10 cellular contexts compared by ENCODE assay signal in the genomic region with DNA sequence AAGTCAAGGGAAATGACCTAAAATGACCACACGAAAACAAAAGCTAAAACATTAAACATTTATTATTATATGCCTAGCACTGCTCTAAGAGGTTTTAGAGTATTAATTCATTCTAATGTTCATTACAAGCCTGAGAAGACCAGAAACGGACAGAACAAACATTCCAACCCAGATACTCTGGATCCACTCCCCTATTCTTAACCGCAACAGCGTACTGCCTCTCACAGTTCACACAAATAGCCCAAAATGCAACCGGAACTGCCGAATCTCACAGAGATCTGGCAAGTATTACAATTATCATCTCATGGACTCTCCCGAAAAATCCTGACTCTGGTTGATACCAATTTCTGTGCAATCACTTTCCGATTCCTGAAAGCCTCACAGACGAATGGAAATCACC. TPM values are rescaled to one million over a fixed set of nuclear protein-coding genes. Genes with fewer than 3 reads are reported as not detected.
DNase-seq lines count a peak whose midpoint lies in the region; ATAC-seq, FAIRE-seq and TF ChIP-seq lines count a peak whose summit lies in the region.
"Had no signal": no experiment of that assay in that cellular context is flagged by ENCODE, and none has a peak within 500 bp of the region (broad histone marks: within the 10 kb centered on the region; RNA-seq: fewer than 3 reads in every experiment).

No MANE protein-coding gene starts in this region.

- H3K4me1 ChIP-seq in BLaER1 treated with 17β-estradiol and CSF1 and Interleukin-3, amounts not matched to agents 10 nM and 100 nM = peaks cover 11 to 32% (median 24%) of the 10 kb centered on the region in 10 experiments
- H3K4me1 ChIP-seq in GM12878 (ENCODE audit: control insufficient read depth, insufficient read depth, low read length) (no peaks in the 10 kb centered on the region; the same call in 1 of the 2 replicates), muscle layer of duodenum (ENCODE audit: control insufficient read depth in 1 of 2, insufficient read depth in 2 of 2, low read length in 2 of 2) (peaks cover 0 to 19% of the 10 kb centered on the region in 2 donors)

- CTCF ChIA-PET in GM12878 (lab: Yijun Ruan, JAX) = interaction anchor here (1.5 kb wide), 1 partner anchor 54 kb away, joined by 4 read pairs; no protein-coding TSS in a partner anchor

- peaks cover 0 to 4% (median 0%) of the 10 kb centered on the region in 11 experiments; a peak in 2 of 22 replicates for H4K20me1 ChIP-seq in BLaER1 treated with 17β-estradiol and CSF1 and Interleukin-3, amounts not matched to agents 10 nM and 100 nM
- no peaks in the 10 kb centered on the region for H4K20me1 ChIP-seq in GM12878 (ENCODE audit: control insufficient read depth, insufficient read depth)

- no peak for FAIRE-seq in GM12878 (lab: Jason Lieb, UNC)
- FAIRE-seq: colon had no signal

- 97% methylated on average over 9 of the region's 9 CpGs for whole genome bisulfite sequencing in GM12878 (ENCODE audit: insufficient coverage, insufficient replicate concordance, low lambda C conversion rate, missing lambda C conversion rate)

- H3K27ac ChIP-seq in BLaER1 treated with 17β-estradiol and CSF1 and Interleukin-3, amounts not matched to agents 10 nM and 100 nM = no peak overlapping the region
- H3K27ac ChIP-seq in HL-60 (replicated peaks) (no peak overlapping the region), GM12878 (ENCODE audit: control insufficient read depth, insufficient read depth) (no peak overlapping the region), muscle layer of duodenum (ENCODE audit: low read length) (no peak overlapping the region)

- H3K4me2 ChIP-seq in BLaER1 treated with 17β-estradiol and CSF1 and Interleukin-3, amounts not matched to agents 10 nM and 100 nM = peak overlapping the region; percentile 83 to 94 (median 88)
- H3K4me2 ChIP-seq in GM12878 (ENCODE audit: control insufficient read depth, insufficient read depth) = peak overlapping the region; percentile 70

- no peak for TF ChIP-seq CTCF in HL-60 (IDR thresholded peaks at IDR 0.05; ENCODE audit: insufficient read depth, low read length)
- no peak for TF ChIP-seq CTCF in GM12878 (IDR thresholded peaks at IDR 0.05 in 2 of 3, conservative IDR thresholded peaks at IDR 0.05 in 1 of 3; ENCODE audit: control insufficient read depth in 2 of 3, extremely low read depth in 1 of 3, insufficient read depth in 1 of 3, low read depth in 3 of 3, low read length in 3 of 3)

- DNase-seq in HL-60 (ENCODE audit: low read depth in 1 of 2, low spot score in 1 of 2) (no peak), GM12878 (ENCODE audit: low read depth, low spot score) (no peak), NCI-H526 (lab: John Stamatoyannopoulos, UW) (no peak), iPS-NIHi11 (ENCODE audit: low spot score) (no peak)
- DNase-seq: stimulated activated CD4-positive, alpha-beta T cell treated with anti-CD3 and anti-CD28 coated beads, Interleukin-4, amount 100 ng/mL, for 24 hours had no signal

- no TSS peak for BruUV-seq in GM12878 (replicated peaks; lab: Mats Ljungman, UMichigan)

- H3K9me3 ChIP-seq in BLaER1 treated with 17β-estradiol and CSF1 and Interleukin-3, amounts not matched to agents 10 nM and 100 nM (replicated peaks in 1 of 11) = peaks cover 44 to 69% (median 62%) of the 10 kb centered on the region in 11 experiments
- peaks cover 14% of the 10 kb centered on the region for H3K9me3 ChIP-seq in GM12878 (replicated peaks; ENCODE audit: control insufficient read depth, insufficient read depth, low read length)
- H3K9me3 ChIP-seq in muscle layer of duodenum (ENCODE audit: control insufficient read depth in 1 of 2, low read length in 2 of 2) = peaks cover 4 to 7% of the 10 kb centered on the region in 2 donors

- SMC1A ChIA-PET in GM12878 (lab: Charles Lee; ENCODE audit: uncharacterized antibody, unreplicated experiment) = interaction anchor here (0.9 to 1.4 kb wide), 2 partner anchors 53 to 85 kb away, joined by 3 read pairs; no protein-coding TSS in a partner anchor

- TF ChIP-seq POLR2A in GM12878 (IDR thresholded peaks at IDR 0.05; ENCODE audit: low read depth, low read length) = no peak

- H3K9ac ChIP-seq in BLaER1 treated with 17β-estradiol and CSF1 and Interleukin-3, amounts not matched to agents 10 nM and 100 nM = peak overlapping the region in 2 of 11 experiments; percentile 80 to 81; a peak in 1 of 22 replicates
- no peak overlapping the region for H3K9ac ChIP-seq in GM12878 (ENCODE audit: control insufficient read depth, insufficient read depth, low read length)

- no peaks in the 10 kb centered on the region for H3K27me3 ChIP-seq in BLaER1 treated with 17β-estradiol and CSF1 and Interleukin-3, amounts not matched to agents 10 nM and 100 nM
- H3K27me3 ChIP-seq in HL-60 (ENCODE audit: insufficient read depth, poor library complexity, severe bottlenecking) (no peaks in the 10 kb centered on the region), GM12878 (replicated peaks in 1 of 2; ENCODE audit: control insufficient read depth in 2 of 2, insufficient read depth in 2 of 2, low read length in 1 of 2) (no peaks in the 10 kb centered on the region), muscle layer of duodenum (ENCODE audit: low read depth, low read length) (no peaks in the 10 kb centered on the region)

- peaks cover 22 to 50% (median 40%) of the 10 kb centered on the region in 11 experiments for H3K36me3 ChIP-seq in BLaER1 treated with 17β-estradiol and CSF1 and Interleukin-3, amounts not matched to agents 10 nM and 100 nM
- H3K36me3 ChIP-seq in GM12878 (ENCODE audit: control insufficient read depth in 2 of 2, insufficient read depth in 2 of 2, low read length in 1 of 2) (no peaks in the 10 kb centered on the region; a peak in 2 of 4 replicates), muscle layer of duodenum (ENCODE audit: control insufficient read depth in 1 of 2, insufficient read depth in 2 of 2, low read length in 2 of 2) (peaks cover 1 to 7% of the 10 kb centered on the region in 2 donors)

- ATAC-seq in GM12878 = no peak
- no peak for ATAC-seq in GM18858 (IDR thresholded peaks at IDR 0.05; ENCODE audit: unreplicated experiment)
- ATAC-seq in HG02852 (IDR thresholded peaks at IDR 0.05; ENCODE audit: unreplicated experiment) = no peak

- POLR2A ChIA-PET in GM12878 (lab: Charles Lee) = interaction anchor here (0.6 kb wide), 2 partner anchors 11 to 29 kb away, joined by 3 to 6 read pairs; no protein-coding TSS in a partner anchor

- in situ Hi-C loops in GM12878 (cut with MboI) = no loop called here

- RAD21 ChIA-PET in GM12878 (lab: Charles Lee; ENCODE audit: unreplicated experiment) = interaction anchor here (1.0 kb wide), 1 partner anchor 58 kb away, joined by 3 read pairs; the partner anchor contains the start of gene ZNF546

- intact Hi-C loops in GM12878 (cut with micrococcal nuclease; ENCODE audit: unreplicated experiment) = no loop called here

- no peak for TF ChIP-seq RAD21 in GM12878 (IDR thresholded peaks at IDR 0.05; ENCODE audit: insufficient read depth, low read depth, low read length)

- H2AFZ ChIP-seq in GM12878 (ENCODE audit: control insufficient read depth, low read depth, low read length) = no peak overlapping the region

- peaks cover 20% of the 10 kb centered on the region for H3K79me2 ChIP-seq in GM12878 (ENCODE audit: control insufficient read depth, insufficient read depth, low read length)

- peak overlapping the region; percentile 65 to 86 (median 78); a peak in 18 of 20 replicates for H3K4me3 ChIP-seq in BLaER1 treated with 17β-estradiol and CSF1 and Interleukin-3, amounts not matched to agents 10 nM and 100 nM
- peak overlapping the region; percentile 97; the same call in 1 of the 2 replicates for H3K4me3 ChIP-seq in HL-60 (replicated peaks; ENCODE audit: insufficient read depth, low read length)
- peak overlapping the region; percentile 72 for H3K4me3 ChIP-seq in GM12878
- peak overlapping the region; percentile 96 to 98 for H3K4me3 ChIP-seq in muscle layer of duodenum (ENCODE audit: low read depth in 1 of 2, low read length in 2 of 2)

- TF ChIP-seq EP300 in GM12878 (IDR thresholded peaks at IDR 0.05; ENCODE audit: borderline replicate concordance in 1 of 2, control insufficient read depth in 1 of 2, low read depth in 2 of 2, low read length in 2 of 2) = no peak

RNA-seq across cellular contexts. Expression of gene ZNF780B, which starts 1.4 kb away (rescaled TPM):
- total RNA-seq in GM12878 (2013; cell fraction: nucleolus; rRNA removed) = 186 and 191 TPM in 2 replicates
- 8.4 and 13.7 TPM in 2 replicates for total RNA-seq in GM12878 (2014; rRNA removed)
- total RNA-seq in GM12878 (2014; rRNA removed; fragmentation: Illumina TruSeq; extraction: Trizol) = 18.8 and 23.9 TPM in 2 replicates
- 19.0 and 20.2 TPM in 2 replicates for total RNA-seq in GM12878 (2021)
- polyA plus RNA-seq in GM12878 (2011; ENCODE audit: low read depth) = 1.8 TPM
- polyA plus RNA-seq in GM12878 (2011; rRNA removed) = 24.0 and 26.3 TPM in 2 replicates
- polyA plus RNA-seq in GM12878 (2011; cell fraction: cytosol; rRNA removed) = 6.6 and 9.4 TPM in 2 replicates
- polyA plus RNA-seq in GM12878 (2011; cell fraction: nucleus; rRNA removed) = 26.3 and 36.1 TPM in 2 replicates
- 10.9 and 17.6 TPM in 2 replicates for polyA plus RNA-seq in GM12878 (2012)
- polyA plus RNA-seq in GM12878 (2014; fragmentation: Illumina TruSeq; extraction: Trizol) = 20.5 and 35.1 TPM in 2 replicates
- polyA plus RNA-seq in GM12878 (2014; fragmentation: Nextera tagmentation; extraction: Ambion mirVana) = 10 to 100 TPM in 1 of 2 experiments, 1 to 10 TPM in 1; 9.3 to 10.7 TPM
- polyA plus RNA-seq in GM12878 (2014; rRNA removed) = 8.0 and 13.9 TPM in 2 replicates
- 1 to 10 TPM; 7.3 to 9.0 TPM for polyA plus RNA-seq in GM12878 (2016; fragmentation: Nextera tagmentation; extraction: Ambion mirVana)
- 25.9 and 34.8 TPM in 2 replicates for polyA minus RNA-seq in GM12878 (2011; rRNA and poly(A)+ RNA removed)
- 4.0 and 9.8 TPM in 2 replicates for polyA minus RNA-seq in GM12878 (2011; cell fraction: cytosol; rRNA and poly(A)+ RNA removed)
- 23.7 and 33.4 TPM in 2 replicates for polyA minus RNA-seq in GM12878 (2011; cell fraction: nucleus; rRNA and poly(A)+ RNA removed)

RNA-seq across cellular contexts. Expression of gene ZNF780A, which starts 36.1 kb away (rescaled TPM):
- 64.7 and 71.7 TPM in 2 replicates for total RNA-seq in GM12878 (2013; cell fraction: nucleolus; rRNA removed)
- total RNA-seq in GM12878 (2014; rRNA removed) (13.8 and 19.8 TPM in 2 replicates), GM12878 (2014; rRNA removed; fragmentation: Illumina TruSeq; extraction: Trizol) (19.5 and 22.8 TPM in 2 replicates), GM12878 (2021) (17.0 and 19.0 TPM in 2 replicates)
- polyA plus RNA-seq in GM12878 (2011; ENCODE audit: low read depth) = 42.2 TPM
- polyA plus RNA-seq in GM12878 (2011; rRNA removed) (26.5 and 33.8 TPM in 2 replicates), GM12878 (2014; fragmentation: Illumina TruSeq; extraction: Trizol) (18.2 and 22.7 TPM in 2 replicates), GM12878 (2014; fragmentation: Nextera tagmentation; extraction: Ambion mirVana) (10 to 100 TPM; 19.6 to 27.6 TPM), GM12878 (2014; rRNA removed) (11.4 and 16.2 TPM in 2 replicates), GM12878 (2016; fragmentation: Nextera tagmentation; extraction: Ambion mirVana) (10 to 100 TPM; 10.9 to 12.0 TPM)
- polyA plus RNA-seq in GM12878 (2011; cell fraction: cytosol; rRNA removed) = 9.5 and 13.6 TPM in 2 replicates
- polyA plus RNA-seq in GM12878 (2011; cell fraction: nucleus; rRNA removed) = 22.7 and 23.4 TPM in 2 replicates
- 15.5 and 18.6 TPM in 2 replicates for polyA plus RNA-seq in GM12878 (2012)
- 27.5 and 35.0 TPM in 2 replicates for polyA minus RNA-seq in GM12878 (2011; rRNA and poly(A)+ RNA removed)
- polyA minus RNA-seq in GM12878 (2011; cell fraction: cytosol; rRNA and poly(A)+ RNA removed) = 5.2 and 8.2 TPM in 2 replicates
- 26.4 and 27.7 TPM in 2 replicates for polyA minus RNA-seq in GM12878 (2011; cell fraction: nucleus; rRNA and poly(A)+ RNA removed)

RNA-seq across cellular contexts. Expression of gene ZNF546, which starts 57.8 kb away (rescaled TPM):
- total RNA-seq in GM12878 (2013; cell fraction: nucleolus; rRNA removed) = 32.2 and 35.0 TPM in 2 replicates
- total RNA-seq in GM12878 (2014; rRNA removed) (4.1 and 6.1 TPM in 2 replicates), GM12878 (2014; rRNA removed; fragmentation: Illumina TruSeq; extraction: Trizol) (3.4 and 4.3 TPM in 2 replicates), GM12878 (2021) (3.2 and 3.3 TPM in 2 replicates)
- polyA plus RNA-seq in GM12878 (2011; ENCODE audit: low read depth) = 0.52 TPM
- polyA plus RNA-seq in GM12878 (2011; rRNA removed) (3.4 and 7.0 TPM in 2 replicates), GM12878 (2014; fragmentation: Illumina TruSeq; extraction: Trizol) (2.1 and 3.6 TPM in 2 replicates), GM12878 (2014; fragmentation: Nextera tagmentation; extraction: Ambion mirVana) (1 to 10 TPM in 1 of 2 experiments, under 1 TPM in 1; 0.88 to 1.4 TPM), GM12878 (2014; rRNA removed) (1.4 and 2.0 TPM in 2 replicates), GM12878 (2016; fragmentation: Nextera tagmentation; extraction: Ambion mirVana) (1 to 10 TPM; 1.6 to 2.7 TPM)
- 1.1 and 1.4 TPM in 2 replicates for polyA plus RNA-seq in GM12878 (2011; cell fraction: cytosol; rRNA removed)
- polyA plus RNA-seq in GM12878 (2011; cell fraction: nucleus; rRNA removed) = 2.4 TPM in 2 replicates
- polyA plus RNA-seq in GM12878 (2012) = 0.92 and 3.1 TPM in 2 replicates
- polyA minus RNA-seq in GM12878 (2011; rRNA and poly(A)+ RNA removed) = 6.6 and 10.4 TPM in 2 replicates
- 2.1 and 4.0 TPM in 2 replicates for polyA minus RNA-seq in GM12878 (2011; cell fraction: cytosol; rRNA and poly(A)+ RNA removed)
- 3.0 and 4.8 TPM in 2 replicates for polyA minus RNA-seq in GM12878 (2011; cell fraction: nucleus; rRNA and poly(A)+ RNA removed)
